1 cellular context compared by ENCODE assay signal in the genomic region with DNA sequence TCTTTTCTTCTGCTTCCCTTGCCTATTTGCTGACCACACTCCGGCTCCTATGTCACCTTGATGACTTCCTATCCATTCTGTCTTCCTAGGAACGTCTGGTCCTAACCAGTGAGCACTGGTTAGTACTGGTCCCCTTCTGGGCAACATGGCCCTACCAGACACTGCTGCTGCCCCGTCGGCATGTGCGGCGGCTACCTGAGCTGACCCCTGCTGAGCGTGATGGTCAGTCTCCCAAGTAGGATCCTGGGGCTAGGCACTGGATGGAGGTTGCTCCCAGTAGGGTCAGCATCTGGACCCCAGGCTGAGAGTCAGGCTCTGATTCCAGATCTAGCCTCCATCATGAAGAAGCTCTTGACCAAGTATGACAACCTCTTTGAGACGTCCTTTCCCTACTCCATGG.
TF ChIP-seq lines count a peak whose summit lies in the region.

No MANE protein-coding gene starts in this region.

TF ChIP-seq in GM23338, 12 proteins besides CTCF, POLR2A, EP300 and RAD21 (continued from another document):
- TF ChIP-seq, protein P1, sequence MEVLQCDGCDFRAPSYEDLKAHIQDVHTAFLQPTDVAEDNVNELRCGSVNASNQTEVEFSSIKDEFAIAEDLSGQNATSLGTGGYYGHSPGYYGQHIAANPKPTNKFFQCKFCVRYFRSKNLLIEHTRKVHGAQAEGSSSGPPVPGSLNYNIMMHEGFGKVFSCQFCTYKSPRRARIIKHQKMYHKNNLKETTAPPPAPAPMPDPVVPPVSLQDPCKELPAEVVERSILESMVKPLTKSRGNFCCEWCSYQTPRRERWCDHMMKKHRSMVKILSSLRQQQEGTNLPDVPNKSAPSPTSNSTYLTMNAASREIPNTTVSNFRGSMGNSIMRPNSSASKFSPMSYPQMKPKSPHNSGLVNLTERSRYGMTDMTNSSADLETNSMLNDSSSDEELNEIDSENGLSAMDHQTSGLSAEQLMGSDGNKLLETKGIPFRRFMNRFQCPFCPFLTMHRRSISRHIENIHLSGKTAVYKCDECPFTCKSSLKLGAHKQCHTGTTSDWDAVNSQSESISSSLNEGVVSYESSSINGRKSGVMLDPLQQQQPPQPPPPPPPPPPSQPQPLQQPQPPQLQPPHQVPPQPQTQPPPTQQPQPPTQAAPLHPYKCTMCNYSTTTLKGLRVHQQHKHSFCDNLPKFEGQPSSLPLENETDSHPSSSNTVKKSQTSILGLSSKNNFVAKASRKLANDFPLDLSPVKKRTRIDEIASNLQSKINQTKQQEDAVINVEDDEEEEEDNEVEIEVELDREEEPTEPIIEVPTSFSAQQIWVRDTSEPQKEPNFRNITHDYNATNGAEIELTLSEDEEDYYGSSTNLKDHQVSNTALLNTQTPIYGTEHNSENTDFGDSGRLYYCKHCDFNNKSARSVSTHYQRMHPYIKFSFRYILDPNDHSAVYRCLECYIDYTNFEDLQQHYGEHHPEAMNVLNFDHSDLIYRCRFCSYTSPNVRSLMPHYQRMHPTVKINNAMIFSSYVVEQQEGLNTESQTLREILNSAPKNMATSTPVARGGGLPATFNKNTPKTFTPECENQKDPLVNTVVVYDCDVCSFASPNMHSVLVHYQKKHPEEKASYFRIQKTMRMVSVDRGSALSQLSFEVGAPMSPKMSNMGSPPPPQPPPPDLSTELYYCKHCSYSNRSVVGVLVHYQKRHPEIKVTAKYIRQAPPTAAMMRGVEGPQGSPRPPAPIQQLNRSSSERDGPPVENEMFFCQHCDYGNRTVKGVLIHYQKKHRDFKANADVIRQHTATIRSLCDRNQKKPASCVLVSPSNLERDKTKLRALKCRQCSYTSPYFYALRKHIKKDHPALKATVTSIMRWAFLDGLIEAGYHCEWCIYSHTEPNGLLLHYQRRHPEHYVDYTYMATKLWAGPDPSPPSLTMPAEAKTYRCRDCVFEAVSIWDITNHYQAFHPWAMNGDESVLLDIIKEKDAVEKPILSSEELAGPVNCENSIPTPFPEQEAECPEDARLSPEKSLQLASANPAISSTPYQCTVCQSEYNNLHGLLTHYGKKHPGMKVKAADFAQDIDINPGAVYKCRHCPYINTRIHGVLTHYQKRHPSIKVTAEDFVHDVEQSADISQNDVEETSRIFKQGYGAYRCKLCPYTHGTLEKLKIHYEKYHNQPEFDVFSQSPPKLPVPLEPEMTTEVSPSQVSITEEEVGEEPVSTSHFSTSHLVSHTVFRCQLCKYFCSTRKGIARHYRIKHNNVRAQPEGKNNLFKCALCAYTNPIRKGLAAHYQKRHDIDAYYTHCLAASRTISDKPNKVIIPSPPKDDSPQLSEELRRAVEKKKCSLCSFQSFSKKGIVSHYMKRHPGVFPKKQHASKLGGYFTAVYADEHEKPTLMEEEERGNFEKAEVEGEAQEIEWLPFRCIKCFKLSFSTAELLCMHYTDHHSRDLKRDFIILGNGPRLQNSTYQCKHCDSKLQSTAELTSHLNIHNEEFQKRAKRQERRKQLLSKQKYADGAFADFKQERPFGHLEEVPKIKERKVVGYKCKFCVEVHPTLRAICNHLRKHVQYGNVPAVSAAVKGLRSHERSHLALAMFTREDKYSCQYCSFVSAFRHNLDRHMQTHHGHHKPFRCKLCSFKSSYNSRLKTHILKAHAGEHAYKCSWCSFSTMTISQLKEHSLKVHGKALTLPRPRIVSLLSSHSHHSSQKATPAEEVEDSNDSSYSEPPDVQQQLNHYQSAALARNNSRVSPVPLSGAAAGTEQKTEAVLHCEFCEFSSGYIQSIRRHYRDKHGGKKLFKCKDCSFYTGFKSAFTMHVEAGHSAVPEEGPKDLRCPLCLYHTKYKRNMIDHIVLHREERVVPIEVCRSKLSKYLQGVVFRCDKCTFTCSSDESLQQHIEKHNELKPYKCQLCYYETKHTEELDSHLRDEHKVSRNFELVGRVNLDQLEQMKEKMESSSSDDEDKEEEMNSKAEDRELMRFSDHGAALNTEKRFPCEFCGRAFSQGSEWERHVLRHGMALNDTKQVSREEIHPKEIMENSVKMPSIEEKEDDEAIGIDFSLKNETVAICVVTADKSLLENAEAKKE (CRISPR knock-in tag; IDR thresholded peaks at IDR 0.05) = no peak
- TF ChIP-seq ZNF114 (CRISPR knock-in tag; IDR thresholded peaks at IDR 0.05) (no peak), NANOG (IDR thresholded peaks at IDR 0.05; ENCODE audit: borderline replicate concordance) (no peak), STAT1 (IDR thresholded peaks at IDR 0.05; ENCODE audit: unreplicated experiment) (no peak), EZH2 (IDR thresholded peaks at IDR 0.05; ENCODE audit: low read depth, unreplicated experiment) (no peak), POLR2AphosphoS5 (IDR thresholded peaks at IDR 0.05; ENCODE audit: low read depth) (no peak), EZH2phosphoT487 (IDR thresholded peaks at IDR 0.05; ENCODE audit: unreplicated experiment) (no peak), ZNF331 (CRISPR knock-in tag; IDR thresholded peaks at IDR 0.05; ENCODE audit: low read depth) (no peak)
- TF ChIP-seq, protein P2, sequence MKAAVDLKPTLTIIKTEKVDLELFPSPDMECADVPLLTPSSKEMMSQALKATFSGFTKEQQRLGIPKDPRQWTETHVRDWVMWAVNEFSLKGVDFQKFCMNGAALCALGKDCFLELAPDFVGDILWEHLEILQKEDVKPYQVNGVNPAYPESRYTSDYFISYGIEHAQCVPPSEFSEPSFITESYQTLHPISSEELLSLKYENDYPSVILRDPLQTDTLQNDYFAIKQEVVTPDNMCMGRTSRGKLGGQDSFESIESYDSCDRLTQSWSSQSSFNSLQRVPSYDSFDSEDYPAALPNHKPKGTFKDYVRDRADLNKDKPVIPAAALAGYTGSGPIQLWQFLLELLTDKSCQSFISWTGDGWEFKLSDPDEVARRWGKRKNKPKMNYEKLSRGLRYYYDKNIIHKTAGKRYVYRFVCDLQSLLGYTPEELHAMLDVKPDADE (IDR thresholded peaks at IDR 0.05) = no peak
- TF ChIP-seq, protein P3, sequence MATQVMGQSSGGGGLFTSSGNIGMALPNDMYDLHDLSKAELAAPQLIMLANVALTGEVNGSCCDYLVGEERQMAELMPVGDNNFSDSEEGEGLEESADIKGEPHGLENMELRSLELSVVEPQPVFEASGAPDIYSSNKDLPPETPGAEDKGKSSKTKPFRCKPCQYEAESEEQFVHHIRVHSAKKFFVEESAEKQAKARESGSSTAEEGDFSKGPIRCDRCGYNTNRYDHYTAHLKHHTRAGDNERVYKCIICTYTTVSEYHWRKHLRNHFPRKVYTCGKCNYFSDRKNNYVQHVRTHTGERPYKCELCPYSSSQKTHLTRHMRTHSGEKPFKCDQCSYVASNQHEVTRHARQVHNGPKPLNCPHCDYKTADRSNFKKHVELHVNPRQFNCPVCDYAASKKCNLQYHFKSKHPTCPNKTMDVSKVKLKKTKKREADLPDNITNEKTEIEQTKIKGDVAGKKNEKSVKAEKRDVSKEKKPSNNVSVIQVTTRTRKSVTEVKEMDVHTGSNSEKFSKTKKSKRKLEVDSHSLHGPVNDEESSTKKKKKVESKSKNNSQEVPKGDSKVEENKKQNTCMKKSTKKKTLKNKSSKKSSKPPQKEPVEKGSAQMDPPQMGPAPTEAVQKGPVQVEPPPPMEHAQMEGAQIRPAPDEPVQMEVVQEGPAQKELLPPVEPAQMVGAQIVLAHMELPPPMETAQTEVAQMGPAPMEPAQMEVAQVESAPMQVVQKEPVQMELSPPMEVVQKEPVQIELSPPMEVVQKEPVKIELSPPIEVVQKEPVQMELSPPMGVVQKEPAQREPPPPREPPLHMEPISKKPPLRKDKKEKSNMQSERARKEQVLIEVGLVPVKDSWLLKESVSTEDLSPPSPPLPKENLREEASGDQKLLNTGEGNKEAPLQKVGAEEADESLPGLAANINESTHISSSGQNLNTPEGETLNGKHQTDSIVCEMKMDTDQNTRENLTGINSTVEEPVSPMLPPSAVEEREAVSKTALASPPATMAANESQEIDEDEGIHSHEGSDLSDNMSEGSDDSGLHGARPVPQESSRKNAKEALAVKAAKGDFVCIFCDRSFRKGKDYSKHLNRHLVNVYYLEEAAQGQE (IDR thresholded peaks at IDR 0.05; ENCODE audit: unreplicated experiment) = no peak
